ENCODE assay signal across 1 cellular context in genomic region chr1:242788771-242789170, GRCh38.
TF ChIP-seq lines count a peak whose summit lies in the region.

No MANE protein-coding gene starts in this region.

TF ChIP-seq in GM12878, 131 proteins besides CTCF, POLR2A, EP300 and RAD21 (continued from another document):
- TF ChIP-seq REST (IDR thresholded peaks at IDR 0.05; ENCODE audit: low read depth, low read length) (no peak), ATF7 (IDR thresholded peaks at IDR 0.05; ENCODE audit: low read depth) (0 out of 2 replicates have a peak, but pooled peaks have one; percentile 24), RELA (IDR thresholded peaks at IDR 0.05; ENCODE audit: borderline replicate concordance, partially characterized antibody) (peak; percentile 10), ZBTB33 (IDR thresholded peaks at IDR 0.05) (no peak), TCF12 (IDR thresholded peaks at IDR 0.05; ENCODE audit: low read depth, low read length) (no peak), CUX1 (IDR thresholded peaks at IDR 0.05; ENCODE audit: insufficient replicate concordance, low read depth, low read length) (peak; percentile 90), DPF2 (IDR thresholded peaks at IDR 0.05) (0 out of 2 replicates have a peak, but pooled peaks have one; percentile 27), SPI1 (IDR thresholded peaks at IDR 0.05; ENCODE audit: borderline replicate concordance, insufficient read depth, low read depth, low read length) (peak; percentile 45; the same call in 1 of the 2 replicates), HDAC2 (IDR thresholded peaks at IDR 0.05) (no peak), HSF1 (IDR thresholded peaks at IDR 0.05; ENCODE audit: low read depth, low read length) (peak; percentile 86), BCL11A (IDR thresholded peaks at IDR 0.05; ENCODE audit: low read depth, low read length) (no peak), RUNX3 (IDR thresholded peaks at IDR 0.05; ENCODE audit: low read length) (peak; percentile 37; the same call in 1 of the 2 replicates), IKZF2 (IDR thresholded peaks at IDR 0.05) (peak; percentile 39 to 61; a peak in 2 of 4 replicates), ELK1 (IDR thresholded peaks at IDR 0.05; ENCODE audit: low read depth, low read length) (no peak), BACH1 (IDR thresholded peaks at IDR 0.05; ENCODE audit: borderline replicate concordance) (no peak), ESRRA (IDR thresholded peaks at IDR 0.05; ENCODE audit: low read length) (no peak), IKZF1 (conservative IDR thresholded peaks at IDR 0.05) (peak; percentile 37; the same call in 1 of the 2 replicates), ZNF384 (IDR thresholded peaks at IDR 0.05; ENCODE audit: borderline replicate concordance, low read depth, low read length) (no peak)
